Comparison of ENCODE assay signal across 8 cellular contexts in genomic region chr6:99424761-99425646, GRCh38. TPM values are rescaled to one million over a fixed set of nuclear protein-coding genes. Genes with fewer than 3 reads are reported as not detected.
DNase-seq lines count a peak whose midpoint lies in the region; ATAC-seq lines count a peak whose summit lies in the region.

A gene with protein sequence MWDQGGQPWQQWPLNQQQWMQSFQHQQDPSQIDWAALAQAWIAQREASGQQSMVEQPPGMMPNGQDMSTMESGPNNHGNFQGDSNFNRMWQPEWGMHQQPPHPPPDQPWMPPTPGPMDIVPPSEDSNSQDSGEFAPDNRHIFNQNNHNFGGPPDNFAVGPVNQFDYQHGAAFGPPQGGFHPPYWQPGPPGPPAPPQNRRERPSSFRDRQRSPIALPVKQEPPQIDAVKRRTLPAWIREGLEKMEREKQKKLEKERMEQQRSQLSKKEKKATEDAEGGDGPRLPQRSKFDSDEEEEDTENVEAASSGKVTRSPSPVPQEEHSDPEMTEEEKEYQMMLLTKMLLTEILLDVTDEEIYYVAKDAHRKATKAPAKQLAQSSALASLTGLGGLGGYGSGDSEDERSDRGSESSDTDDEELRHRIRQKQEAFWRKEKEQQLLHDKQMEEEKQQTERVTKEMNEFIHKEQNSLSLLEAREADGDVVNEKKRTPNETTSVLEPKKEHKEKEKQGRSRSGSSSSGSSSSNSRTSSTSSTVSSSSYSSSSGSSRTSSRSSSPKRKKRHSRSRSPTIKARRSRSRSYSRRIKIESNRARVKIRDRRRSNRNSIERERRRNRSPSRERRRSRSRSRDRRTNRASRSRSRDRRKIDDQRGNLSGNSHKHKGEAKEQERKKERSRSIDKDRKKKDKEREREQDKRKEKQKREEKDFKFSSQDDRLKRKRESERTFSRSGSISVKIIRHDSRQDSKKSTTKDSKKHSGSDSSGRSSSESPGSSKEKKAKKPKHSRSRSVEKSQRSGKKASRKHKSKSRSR (minus strand): TSS chr6:99425308. CDS start chr6:99414659, 10,649 bp downstream.

- peaks cover 46% of the 10 kb centered on the region for H3K4me1 Mint-ChIP-seq in dendritic cell treated with granulocyte-macrophage colony-stimulating factor and Interleukin-4, amounts not matched to agents 40 ng/mL and 50 ng/mL, for 4 days (ENCODE audit: low read depth)

- peaks cover 52% of the 10 kb centered on the region for H3K36me3 Mint-ChIP-seq in dendritic cell treated with granulocyte-macrophage colony-stimulating factor and Interleukin-4, amounts not matched to agents 40 ng/mL and 50 ng/mL, for 4 days (ENCODE audit: low read depth)

- ATAC-seq in GM19372 (IDR thresholded peaks at IDR 0.05; ENCODE audit: low read depth, unreplicated experiment) (peak; percentile 86), HG03558 (IDR thresholded peaks at IDR 0.05; ENCODE audit: extremely low read depth, unreplicated experiment) (peak; percentile 84), left lobe of liver (peak; percentile 89)

- DNase-seq in C1 segment of cervical spinal cord (lab: John Stamatoyannopoulos, UW) (peak; percentile 41 to 98 (median 94)), NCI-H748 treated with DMSO at 0.1 percent for 48 hours (lab: John Stamatoyannopoulos, UW) (peak; percentile 95), left lobe of liver (ENCODE audit: low spot score) (peak; percentile 93)
- peak; percentile 70 to 90 for DNase-seq in activated CD4-positive, alpha-beta T cell treated with anti-CD3 and anti-CD28 coated beads, Interleukin-2, amount 50 U/mL, for 24 hours (ENCODE audit: low read depth in 1 of 2, low spot score in 1 of 2)
- DNase-seq in stimulated activated CD4-positive, alpha-beta T cell treated with anti-CD3 and anti-CD28 coated beads, Interleukin-2, amount 100 ng/mL, for 4 hours (ENCODE audit: low read depth), result peak; percentile 84

- H3K27ac Mint-ChIP-seq in dendritic cell treated with granulocyte-macrophage colony-stimulating factor and Interleukin-4, amounts not matched to agents 40 ng/mL and 50 ng/mL, for 4 days, result peak within 1 kb of the TSS; percentile 97

- H3K4me3 Mint-ChIP-seq in dendritic cell treated with granulocyte-macrophage colony-stimulating factor and Interleukin-4, amounts not matched to agents 40 ng/mL and 50 ng/mL, for 4 days, result peak within 1 kb of the TSS; percentile 97

- no peaks in the 10 kb centered on the region for H3K27me3 Mint-ChIP-seq in dendritic cell treated with granulocyte-macrophage colony-stimulating factor and Interleukin-4, amounts not matched to agents 40 ng/mL and 50 ng/mL, for 4 days

- no peaks in the 10 kb centered on the region for H3K9me3 Mint-ChIP-seq in dendritic cell treated with granulocyte-macrophage colony-stimulating factor and Interleukin-4, amounts not matched to agents 40 ng/mL and 50 ng/mL, for 4 days

- intact Hi-C loops in dendritic cell treated with granulocyte-macrophage colony-stimulating factor and Interleukin-4, amounts not matched to agents 40 ng/mL and 50 ng/mL, for 4 days (cut with micrococcal nuclease), result loop anchor here (1.0 to 10.0 kb wide), 4 partner anchors 30 to 144 kb away; partner anchors contain the start of genes CCNC, COQ3 and USP45

RNA-seq across cellular contexts. Expression of the gene that starts here (rescaled TPM):
- 34.4 TPM for total RNA-seq in left lobe of liver

Comparison
In these comparisons a context has a peak if more than half of its experiments do, and no peak if none do; other contexts are left out.
1. Peak in every context shown above with its lines: DNase-seq and ATAC-seq.